Comparison of ENCODE assay signal across 22 cellular contexts in the genomic region with DNA sequence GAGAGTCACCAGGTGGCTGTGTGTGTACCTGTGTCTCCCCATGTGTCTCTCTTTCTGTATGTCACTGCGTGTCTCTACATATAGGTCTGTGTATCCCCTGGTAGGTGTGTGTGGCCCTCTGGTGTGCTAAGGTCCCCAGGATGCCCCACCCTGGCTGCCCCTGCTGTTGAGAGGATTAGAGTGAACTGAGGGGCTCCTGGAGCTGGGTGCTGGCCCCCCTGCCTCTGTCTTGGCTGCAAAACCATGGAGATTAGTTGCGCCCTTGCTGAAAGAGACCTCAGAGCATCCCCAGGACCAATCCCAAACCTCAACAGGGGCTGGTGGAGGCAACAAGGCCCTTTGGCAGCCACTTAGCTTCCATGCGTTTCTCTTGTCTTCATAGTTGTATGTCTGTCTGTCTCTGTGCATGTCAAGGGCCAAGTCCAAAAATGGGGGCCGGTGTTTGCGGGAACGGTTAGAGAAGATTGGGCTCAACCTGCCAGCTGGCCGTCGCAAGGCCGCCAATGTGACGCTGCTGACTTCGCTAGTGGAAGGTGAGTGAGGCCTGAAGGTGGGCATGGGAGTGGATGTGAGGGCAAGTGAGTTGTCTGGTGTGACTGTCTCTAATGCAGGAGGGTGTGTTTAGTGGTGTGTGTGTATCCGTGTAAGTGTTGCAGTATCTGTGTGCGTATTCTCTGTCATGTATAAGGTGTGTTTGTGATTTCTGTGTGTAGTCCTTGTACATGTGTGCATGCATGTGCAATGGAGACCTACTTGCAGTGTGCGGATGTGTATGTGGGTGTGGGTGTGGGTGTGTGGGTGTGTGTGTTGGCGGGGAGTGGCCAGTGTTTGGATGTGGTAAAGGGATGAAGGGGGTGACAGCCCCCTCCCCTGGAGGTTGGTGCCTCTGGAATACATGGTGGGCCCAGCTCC. TPM values are rescaled to one million over a fixed set of nuclear protein-coding genes. Genes with fewer than 3 reads are reported as not detected.
"Had no signal": no experiment of that assay in that cellular context is flagged by ENCODE, and none has a peak within 500 bp of the region (broad histone marks: within the 10 kb centered on the region; RNA-seq: fewer than 3 reads in every experiment).

No MANE protein-coding gene starts in this region.

- H3K27ac ChIP-seq: epithelial cell of prostate, gastroesophageal sphincter, heart right ventricle, lower lobe of right lung, ovary, thyroid gland, vagina, VCaP had no signal

- H3K36me3 ChIP-seq: ovary, thyroid gland, vagina had no signal

- H3K27ac Mint-ChIP-seq: activated naive CD8-positive, alpha-beta T cell; brain; dendritic cell treated with granulocyte-macrophage colony-stimulating factor and Interleukin-4, amounts not matched to agents 40 ng/mL and 50 ng/mL, for 4 days; stimulated activated memory B cell treated with anti-CD40 and anti-IgM and Interleukin-4, amounts not matched to agents 10 μg/mL and 1 μg/mL and 100 μg/mL, for 72 hours had no signal

- H3K4me3 Mint-ChIP-seq: activated naive CD8-positive, alpha-beta T cell; activated T-cell treated with anti-CD3 and anti-CD28 coated beads, Interleukin-2, amount 50 U/mL, for 4 hours; brain; dendritic cell treated with granulocyte-macrophage colony-stimulating factor and Interleukin-4, amounts not matched to agents 40 ng/mL and 50 ng/mL, for 4 days; neural crest cell; stimulated activated memory B cell treated with anti-CD40 and anti-IgM and Interleukin-4, amounts not matched to agents 10 μg/mL and 1 μg/mL and 100 μg/mL, for 72 hours had no signal

- H3K27me3 Mint-ChIP-seq: activated naive CD8-positive, alpha-beta T cell; brain; dendritic cell treated with granulocyte-macrophage colony-stimulating factor and Interleukin-4, amounts not matched to agents 40 ng/mL and 50 ng/mL, for 4 days; stimulated activated memory B cell treated with anti-CD40 and anti-IgM and Interleukin-4, amounts not matched to agents 10 μg/mL and 1 μg/mL and 100 μg/mL, for 72 hours had no signal

- H3K4me3 ChIP-seq: gastroesophageal sphincter, heart right ventricle, lower lobe of right lung, ovary, thyroid gland, vagina had no signal

- H3K27me3 ChIP-seq: gastroesophageal sphincter, heart right ventricle, ovary, thyroid gland, vagina had no signal

- H3K9me3 Mint-ChIP-seq: activated T-cell treated with anti-CD3 and anti-CD28 coated beads, Interleukin-2, amount 50 U/mL, for 4 hours; brain; dendritic cell treated with granulocyte-macrophage colony-stimulating factor and Interleukin-4, amounts not matched to agents 40 ng/mL and 50 ng/mL, for 4 days; neural crest cell; stimulated activated memory B cell treated with anti-CD40 and anti-IgM and Interleukin-4, amounts not matched to agents 10 μg/mL and 1 μg/mL and 100 μg/mL, for 72 hours had no signal

- ATAC-seq: activated T-cell treated with anti-CD3 and anti-CD28 coated beads, Interleukin-2, amount 50 U/mL, for 4 hours; gastroesophageal sphincter; lower lobe of right lung; SK-N-SH treated with all-trans-retinoic acid at 6 μM for 48 hours; stimulated activated memory B cell treated with anti-CD40 and anti-IgM and Interleukin-4, amounts not matched to agents 10 μg/mL and 1 μg/mL and 100 μg/mL, for 72 hours had no signal

- H3K9me3 ChIP-seq: gastroesophageal sphincter, heart right ventricle, lower lobe of right lung, ovary, thyroid gland, vagina had no signal

- DNase-seq: activated CD4-positive, alpha-beta T cell treated with anti-CD3 and anti-CD28 coated beads for 48 hours; activated gamma-delta T cell treated with Interleukin-2 at 50 U/mL for 16 hours; activated T-cell treated with anti-CD3 and anti-CD28 coated beads, Interleukin-2, amount 50 U/mL, for 4 hours; cerebellar nuclear complex; effector memory CD4-positive, alpha-beta T cell; heart right ventricle; lower lobe of right lung; midbrain; ovary; T-helper 1 cell; thyroid gland had no signal

- H3K4me1 ChIP-seq: gastroesophageal sphincter, heart right ventricle, lower lobe of right lung, thyroid gland, vagina had no signal

- H3K4me1 Mint-ChIP-seq: brain; stimulated activated memory B cell treated with anti-CD40 and anti-IgM and Interleukin-4, amounts not matched to agents 10 μg/mL and 1 μg/mL and 100 μg/mL, for 72 hours had no signal

RNA-seq across cellular contexts. Expression of gene TFAP2E, which starts 16.7 kb away (rescaled TPM):
- total RNA-seq: myocyte had no signal
